13 cellular contexts compared by ENCODE assay signal in the genomic region with DNA sequence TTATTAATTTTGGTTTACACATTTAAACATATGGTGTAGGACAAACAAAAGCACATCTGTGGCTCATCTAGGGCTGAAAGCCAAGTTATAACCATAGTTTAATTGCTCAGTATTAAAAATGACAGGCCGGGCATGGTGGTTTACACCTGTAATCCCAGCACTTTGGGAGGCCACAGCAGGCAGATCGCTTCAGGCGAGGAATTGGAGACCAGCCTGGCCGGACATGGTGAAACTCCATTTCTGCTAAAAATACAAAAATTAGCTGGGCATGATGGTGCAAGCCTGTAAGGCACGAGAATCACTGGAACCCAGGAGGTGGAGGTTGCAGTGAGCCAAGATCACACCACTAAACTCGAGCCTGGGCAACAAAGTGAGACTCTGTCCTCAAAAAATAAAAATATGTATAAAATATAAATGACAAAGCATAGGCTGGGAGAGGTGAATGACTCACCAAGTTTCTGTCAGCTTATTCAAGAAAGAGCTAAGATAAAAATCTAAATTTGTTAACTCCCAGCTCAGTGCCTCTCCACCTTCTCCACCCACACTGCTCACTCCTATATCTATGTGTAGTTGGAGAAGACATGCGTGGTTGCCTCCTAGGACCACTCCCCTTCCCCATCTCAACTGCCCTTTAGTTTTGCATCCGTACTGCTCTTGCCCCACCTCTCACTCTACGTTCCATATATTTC.
"Had no signal": no experiment of that assay in that cellular context is flagged by ENCODE, and none has a peak within 500 bp of the region (broad histone marks: within the 10 kb centered on the region; RNA-seq: fewer than 3 reads in every experiment).

No MANE protein-coding gene starts in this region.

- H3K9me3 ChIP-seq: adrenal gland had no signal

- DNase-seq: activated CD4-positive, alpha-beta memory T cell treated with anti-CD3 and anti-CD28 coated beads, Interleukin-2, amount 10 ng/mL, durations not matched to agents 7 days and 5 days; activated CD4-positive, alpha-beta T cell treated with anti-CD3 and anti-CD28 coated beads for 4 hours; activated naive CD4-positive, alpha-beta T cell treated with anti-CD3 and anti-CD28 coated beads, Interleukin-2, amount 10 ng/mL, durations not matched to agents 7 days and 5 days; activated T-cell treated with anti-CD3 and anti-CD28 coated beads, Interleukin-2, amount 50 U/mL, for 24 hours; adrenal gland; effector CD8-positive, alpha-beta T cell; midbrain; psoas muscle; spleen; T-helper 2 cell had no signal

- H3K36me3 ChIP-seq: adrenal gland, spleen had no signal

- ATAC-seq: psoas muscle, sciatic nerve had no signal

- H3K27ac ChIP-seq: adrenal gland, coronary artery, psoas muscle, spleen had no signal

- H3K4me3 ChIP-seq: adrenal gland, coronary artery, lung, psoas muscle, spleen had no signal

- H3K27me3 ChIP-seq: adrenal gland, spleen had no signal

- H3K4me1 ChIP-seq: adrenal gland, psoas muscle, spleen had no signal
